Comparison of ENCODE assay signal across 1 cellular context in the genomic region with DNA sequence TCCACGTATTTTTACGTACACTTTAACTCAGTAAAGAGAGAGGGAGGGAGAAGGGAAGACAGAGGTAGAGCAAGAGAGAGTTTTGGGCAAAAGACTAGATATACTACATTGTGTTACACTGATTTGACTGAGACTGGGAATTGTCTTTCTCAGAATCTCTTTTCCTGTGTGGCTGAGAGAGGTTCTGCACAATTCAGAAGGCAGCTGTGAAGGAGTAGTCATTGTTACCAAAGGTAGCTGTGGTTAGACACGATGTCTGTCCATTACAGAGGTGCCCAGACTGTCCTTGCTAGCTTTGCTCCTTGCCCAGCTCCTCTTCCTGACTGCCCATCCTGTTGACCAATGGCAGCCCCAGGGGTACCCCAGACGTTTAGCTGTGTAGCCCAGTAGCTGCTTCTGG.
TF ChIP-seq lines count a peak whose summit lies in the region.

No MANE protein-coding gene starts in this region.

TF ChIP-seq in GM23338, 12 proteins besides CTCF, POLR2A, EP300 and RAD21 (continued from another document):
- TF ChIP-seq, protein P1, sequence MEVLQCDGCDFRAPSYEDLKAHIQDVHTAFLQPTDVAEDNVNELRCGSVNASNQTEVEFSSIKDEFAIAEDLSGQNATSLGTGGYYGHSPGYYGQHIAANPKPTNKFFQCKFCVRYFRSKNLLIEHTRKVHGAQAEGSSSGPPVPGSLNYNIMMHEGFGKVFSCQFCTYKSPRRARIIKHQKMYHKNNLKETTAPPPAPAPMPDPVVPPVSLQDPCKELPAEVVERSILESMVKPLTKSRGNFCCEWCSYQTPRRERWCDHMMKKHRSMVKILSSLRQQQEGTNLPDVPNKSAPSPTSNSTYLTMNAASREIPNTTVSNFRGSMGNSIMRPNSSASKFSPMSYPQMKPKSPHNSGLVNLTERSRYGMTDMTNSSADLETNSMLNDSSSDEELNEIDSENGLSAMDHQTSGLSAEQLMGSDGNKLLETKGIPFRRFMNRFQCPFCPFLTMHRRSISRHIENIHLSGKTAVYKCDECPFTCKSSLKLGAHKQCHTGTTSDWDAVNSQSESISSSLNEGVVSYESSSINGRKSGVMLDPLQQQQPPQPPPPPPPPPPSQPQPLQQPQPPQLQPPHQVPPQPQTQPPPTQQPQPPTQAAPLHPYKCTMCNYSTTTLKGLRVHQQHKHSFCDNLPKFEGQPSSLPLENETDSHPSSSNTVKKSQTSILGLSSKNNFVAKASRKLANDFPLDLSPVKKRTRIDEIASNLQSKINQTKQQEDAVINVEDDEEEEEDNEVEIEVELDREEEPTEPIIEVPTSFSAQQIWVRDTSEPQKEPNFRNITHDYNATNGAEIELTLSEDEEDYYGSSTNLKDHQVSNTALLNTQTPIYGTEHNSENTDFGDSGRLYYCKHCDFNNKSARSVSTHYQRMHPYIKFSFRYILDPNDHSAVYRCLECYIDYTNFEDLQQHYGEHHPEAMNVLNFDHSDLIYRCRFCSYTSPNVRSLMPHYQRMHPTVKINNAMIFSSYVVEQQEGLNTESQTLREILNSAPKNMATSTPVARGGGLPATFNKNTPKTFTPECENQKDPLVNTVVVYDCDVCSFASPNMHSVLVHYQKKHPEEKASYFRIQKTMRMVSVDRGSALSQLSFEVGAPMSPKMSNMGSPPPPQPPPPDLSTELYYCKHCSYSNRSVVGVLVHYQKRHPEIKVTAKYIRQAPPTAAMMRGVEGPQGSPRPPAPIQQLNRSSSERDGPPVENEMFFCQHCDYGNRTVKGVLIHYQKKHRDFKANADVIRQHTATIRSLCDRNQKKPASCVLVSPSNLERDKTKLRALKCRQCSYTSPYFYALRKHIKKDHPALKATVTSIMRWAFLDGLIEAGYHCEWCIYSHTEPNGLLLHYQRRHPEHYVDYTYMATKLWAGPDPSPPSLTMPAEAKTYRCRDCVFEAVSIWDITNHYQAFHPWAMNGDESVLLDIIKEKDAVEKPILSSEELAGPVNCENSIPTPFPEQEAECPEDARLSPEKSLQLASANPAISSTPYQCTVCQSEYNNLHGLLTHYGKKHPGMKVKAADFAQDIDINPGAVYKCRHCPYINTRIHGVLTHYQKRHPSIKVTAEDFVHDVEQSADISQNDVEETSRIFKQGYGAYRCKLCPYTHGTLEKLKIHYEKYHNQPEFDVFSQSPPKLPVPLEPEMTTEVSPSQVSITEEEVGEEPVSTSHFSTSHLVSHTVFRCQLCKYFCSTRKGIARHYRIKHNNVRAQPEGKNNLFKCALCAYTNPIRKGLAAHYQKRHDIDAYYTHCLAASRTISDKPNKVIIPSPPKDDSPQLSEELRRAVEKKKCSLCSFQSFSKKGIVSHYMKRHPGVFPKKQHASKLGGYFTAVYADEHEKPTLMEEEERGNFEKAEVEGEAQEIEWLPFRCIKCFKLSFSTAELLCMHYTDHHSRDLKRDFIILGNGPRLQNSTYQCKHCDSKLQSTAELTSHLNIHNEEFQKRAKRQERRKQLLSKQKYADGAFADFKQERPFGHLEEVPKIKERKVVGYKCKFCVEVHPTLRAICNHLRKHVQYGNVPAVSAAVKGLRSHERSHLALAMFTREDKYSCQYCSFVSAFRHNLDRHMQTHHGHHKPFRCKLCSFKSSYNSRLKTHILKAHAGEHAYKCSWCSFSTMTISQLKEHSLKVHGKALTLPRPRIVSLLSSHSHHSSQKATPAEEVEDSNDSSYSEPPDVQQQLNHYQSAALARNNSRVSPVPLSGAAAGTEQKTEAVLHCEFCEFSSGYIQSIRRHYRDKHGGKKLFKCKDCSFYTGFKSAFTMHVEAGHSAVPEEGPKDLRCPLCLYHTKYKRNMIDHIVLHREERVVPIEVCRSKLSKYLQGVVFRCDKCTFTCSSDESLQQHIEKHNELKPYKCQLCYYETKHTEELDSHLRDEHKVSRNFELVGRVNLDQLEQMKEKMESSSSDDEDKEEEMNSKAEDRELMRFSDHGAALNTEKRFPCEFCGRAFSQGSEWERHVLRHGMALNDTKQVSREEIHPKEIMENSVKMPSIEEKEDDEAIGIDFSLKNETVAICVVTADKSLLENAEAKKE (CRISPR knock-in tag; IDR thresholded peaks at IDR 0.05) = no peak
